15 cellular contexts compared by ENCODE assay signal in the genomic region with DNA sequence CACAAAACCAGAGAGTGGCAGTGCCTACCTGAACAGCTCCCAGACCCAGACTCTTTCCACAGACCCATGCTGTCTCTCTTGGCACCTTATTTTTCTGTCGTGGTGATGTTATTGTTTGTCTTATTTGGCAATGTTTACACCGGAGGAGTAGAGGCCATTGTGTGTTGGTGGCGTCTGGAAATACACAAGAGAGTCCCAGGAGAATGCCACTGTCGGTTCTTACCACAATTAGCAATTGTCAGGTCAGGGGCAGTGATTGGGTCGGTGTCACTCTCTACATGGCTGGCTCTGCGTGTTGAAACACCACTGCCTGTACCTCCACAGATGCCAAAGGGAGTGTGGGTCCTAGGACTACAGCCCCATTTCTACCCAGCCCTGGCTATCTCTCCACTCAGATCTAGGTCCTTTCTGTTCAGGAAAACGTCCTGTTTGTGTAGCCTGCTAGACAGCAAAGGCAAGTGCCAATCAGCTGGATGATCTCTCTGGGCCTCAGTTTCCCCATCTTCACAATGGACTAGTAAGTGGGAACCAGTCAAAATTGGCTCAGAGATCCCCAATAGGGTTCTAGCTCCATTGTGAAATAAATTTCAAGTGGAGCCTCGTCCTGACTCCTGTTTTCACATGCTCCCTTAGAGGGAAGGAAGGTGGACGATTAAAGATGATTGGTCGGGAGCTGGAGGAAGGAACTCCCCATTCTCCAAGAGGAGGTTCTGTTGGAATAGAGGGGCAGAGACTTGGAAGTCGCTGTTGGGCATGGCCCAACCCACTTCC. TPM values are rescaled to one million over a fixed set of nuclear protein-coding genes. Genes with fewer than 3 reads are reported as not detected.
DNase-seq lines count a peak whose midpoint lies in the region; ATAC-seq and TF ChIP-seq lines count a peak whose summit lies in the region.
"Had no signal": no experiment of that assay in that cellular context is flagged by ENCODE, and none has a peak within 500 bp of the region (broad histone marks: within the 10 kb centered on the region; RNA-seq: fewer than 3 reads in every experiment).

No MANE protein-coding gene starts in this region.

- H3K4me1 Mint-ChIP-seq in activated naive CD4-positive, alpha-beta T cell treated with anti-CD3 and anti-CD28 coated beads, Interleukin-2, amount 10 ng/mL, durations not matched to agents 7 days and 5 days = no peaks in the 10 kb centered on the region
- peaks cover 9% of the 10 kb centered on the region for H3K4me1 Mint-ChIP-seq in progenitor cell of endocrine pancreas (ENCODE audit: low read depth)
- H3K4me1 Mint-ChIP-seq: immature natural killer cell, natural killer cell had no signal

- no peak for TF ChIP-seq CTCF in progenitor cell of endocrine pancreas (IDR thresholded peaks at IDR 0.05; ENCODE audit: unreplicated experiment)
- no peak for TF ChIP-seq CTCF in uterus (IDR thresholded peaks at IDR 0.05)

- H3K27me3 ChIP-seq in esophagus (ENCODE audit: control insufficient read depth in 1 of 2, insufficient read depth in 2 of 2, low read length in 2 of 2) (no peaks in the 10 kb centered on the region), uterus (no peaks in the 10 kb centered on the region)

- no peaks in the 10 kb centered on the region for H3K9me3 Mint-ChIP-seq in activated naive CD4-positive, alpha-beta T cell treated with anti-CD3 and anti-CD28 coated beads, Interleukin-2, amount 10 ng/mL, durations not matched to agents 7 days and 5 days
- no peaks in the 10 kb centered on the region for H3K9me3 Mint-ChIP-seq in activated naive CD4-positive, alpha-beta T cell treated with anti-CD3 and anti-CD28 coated beads, Interleukin-2, amount 50 U/mL, for 72 hours
- H3K9me3 Mint-ChIP-seq in progenitor cell of endocrine pancreas (ENCODE audit: low read depth) = peaks cover 2% of the 10 kb centered on the region
- H3K9me3 Mint-ChIP-seq: activated CD4-positive, alpha-beta T cell treated with anti-CD3 and anti-CD28 coated beads, Interleukin-2, amount 10 ng/mL, durations not matched to agents 7 days and 5 days; activated T-helper 2 cell treated with anti-CD3 and anti-CD28 coated beads, Interferon-gamma antibody, Interleukin-2, Interleukin-4, amounts not matched to agents 10 μg/mL and 5 μg/mL and 100 μg/mL, durations not matched to agents 14 hours and 24 hours and 36 hours; immature natural killer cell; natural killer cell; stimulated activated effector memory CD8-positive, alpha-beta T cell treated with anti-CD3 and anti-CD28 coated beads, Interleukin-12 subunit alpha, Interleukin-12 subunit beta, amount 100 ng/mL, for 72 hours had no signal

- intact Hi-C loops in uterus (cut with DNase I; ENCODE audit: low total_unique reads) = no loop called here
- intact Hi-C loops in sciatic nerve (cut with DNase I) = no loop called here

- peaks cover 2 to 16% of the 10 kb centered on the region in 2 donors for H3K4me1 ChIP-seq in esophagus (ENCODE audit: control insufficient read depth in 2 of 2, insufficient read depth in 2 of 2, low read length in 1 of 2)
- peaks cover 12 to 16% of the 10 kb centered on the region in 2 donors for H3K4me1 ChIP-seq in uterus

- H3K4me3 ChIP-seq in esophagus (ENCODE audit: low read depth in 1 of 2, low read length in 2 of 2) (no peak overlapping the region), uterus (no peak overlapping the region)

- H3K4me3 Mint-ChIP-seq in activated naive CD4-positive, alpha-beta T cell treated with anti-CD3 and anti-CD28 coated beads, Interleukin-2, amount 10 ng/mL, durations not matched to agents 7 days and 5 days = no peak overlapping the region
- H3K4me3 Mint-ChIP-seq in progenitor cell of endocrine pancreas (ENCODE audit: low read depth) = no peak overlapping the region
- H3K4me3 Mint-ChIP-seq: activated CD4-positive, alpha-beta T cell treated with anti-CD3 and anti-CD28 coated beads, Interleukin-2, amount 10 ng/mL, durations not matched to agents 7 days and 5 days; immature natural killer cell; natural killer cell; stimulated activated effector memory CD8-positive, alpha-beta T cell treated with anti-CD3 and anti-CD28 coated beads, Interleukin-12 subunit alpha, Interleukin-12 subunit beta, amount 100 ng/mL, for 72 hours had no signal

- no peak for ATAC-seq in activated naive CD4-positive, alpha-beta T cell treated with anti-CD3 and anti-CD28 coated beads, Interleukin-2, amount 50 U/mL, for 72 hours
- ATAC-seq in GM19328 (IDR thresholded peaks at IDR 0.05; ENCODE audit: unreplicated experiment) = no peak
- ATAC-seq in sciatic nerve = no peak

- CTCF ChIA-PET in activated naive CD4-positive, alpha-beta T cell treated with anti-CD3 and anti-CD28 coated beads, Interleukin-2, amount 10 ng/mL, durations not matched to agents 7 days and 5 days (lab: Charles Lee) = no interaction called here

- H3K9me3 ChIP-seq in esophagus (ENCODE audit: control insufficient read depth in 2 of 2, insufficient read depth in 1 of 2, low read depth in 1 of 2, low read length in 1 of 2) (no peaks in the 10 kb centered on the region), uterus (no peaks in the 10 kb centered on the region)

- 77 to 78% methylated on average over 11 of the region's 11 CpGs for WGBS in esophagus, 2 donors

- no peaks in the 10 kb centered on the region for H3K36me3 Mint-ChIP-seq in activated naive CD4-positive, alpha-beta T cell treated with anti-CD3 and anti-CD28 coated beads, Interleukin-2, amount 10 ng/mL, durations not matched to agents 7 days and 5 days
- H3K36me3 Mint-ChIP-seq in activated naive CD4-positive, alpha-beta T cell treated with anti-CD3 and anti-CD28 coated beads, Interleukin-2, amount 50 U/mL, for 72 hours = no peaks in the 10 kb centered on the region
- no peaks in the 10 kb centered on the region for H3K36me3 Mint-ChIP-seq in progenitor cell of endocrine pancreas (ENCODE audit: insufficient read depth)
- H3K36me3 Mint-ChIP-seq: natural killer cell had no signal

- no peak for DNase-seq in activated naive CD4-positive, alpha-beta T cell treated with anti-CD3 and anti-CD28 coated beads, Interleukin-2, amount 10 ng/mL, durations not matched to agents 7 days and 5 days
- DNase-seq in activated naive CD4-positive, alpha-beta T cell treated with anti-CD3 and anti-CD28 coated beads, Interleukin-2, amount 50 U/mL, for 72 hours (ENCODE audit: low spot score in 2 of 2) = no peak
- DNase-seq in progenitor cell of endocrine pancreas (ENCODE audit: low spot score, unreplicated experiment) (no peak), uterus (no peak), NCI-H187 (lab: John Stamatoyannopoulos, UW) (no peak), sciatic nerve (ENCODE audit: low spot score) (no peak)
- DNase-seq: activated CD4-positive, alpha-beta T cell treated with anti-CD3 and anti-CD28 coated beads, Interleukin-2, amount 10 ng/mL, durations not matched to agents 7 days and 5 days; central memory CD4-positive, alpha-beta T cell; immature natural killer cell; natural killer cell; NCI-H1105 treated with DMSO at 0.1 percent for 48 hours had no signal

- H3K27ac ChIP-seq in esophagus (ENCODE audit: low read depth in 2 of 2, low read length in 1 of 2) (peak overlapping the region; percentile 89 to 96), uterus (peak overlapping the region; percentile 89 to 93)

- H3K36me3 ChIP-seq in esophagus (ENCODE audit: control insufficient read depth in 2 of 2, insufficient read depth in 2 of 2, low read length in 1 of 2) = no peaks in the 10 kb centered on the region
- no peaks in the 10 kb centered on the region for H3K36me3 ChIP-seq in uterus

- no peak for TF ChIP-seq POLR2A in uterus (IDR thresholded peaks at IDR 0.05)

- peaks cover 48% of the 10 kb centered on the region for H3K27me3 Mint-ChIP-seq in activated naive CD4-positive, alpha-beta T cell treated with anti-CD3 and anti-CD28 coated beads, Interleukin-2, amount 10 ng/mL, durations not matched to agents 7 days and 5 days
- H3K27me3 Mint-ChIP-seq in progenitor cell of endocrine pancreas = peaks cover 38% of the 10 kb centered on the region

- peak overlapping the region; percentile 5 for H3K27ac Mint-ChIP-seq in activated naive CD4-positive, alpha-beta T cell treated with anti-CD3 and anti-CD28 coated beads, Interleukin-2, amount 10 ng/mL, durations not matched to agents 7 days and 5 days
- H3K27ac Mint-ChIP-seq in activated naive CD4-positive, alpha-beta T cell treated with anti-CD3 and anti-CD28 coated beads, Interleukin-2, amount 50 U/mL, for 72 hours = no peak overlapping the region
- H3K27ac Mint-ChIP-seq in progenitor cell of endocrine pancreas = peak overlapping the region; percentile 31
- H3K27ac Mint-ChIP-seq: activated CD4-positive, alpha-beta T cell treated with anti-CD3 and anti-CD28 coated beads, Interleukin-2, amount 10 ng/mL, durations not matched to agents 7 days and 5 days; immature natural killer cell; natural killer cell; stimulated activated effector memory CD8-positive, alpha-beta T cell treated with anti-CD3 and anti-CD28 coated beads, Interleukin-12 subunit alpha, Interleukin-12 subunit beta, amount 100 ng/mL, for 72 hours had no signal

RNA-seq across cellular contexts. Expression of a gene that starts 17.0 kb away (rescaled TPM):
- total RNA-seq in activated naive CD4-positive, alpha-beta T cell treated with anti-CD3 and anti-CD28 coated beads, Interleukin-2, amount 50 U/mL, for 72 hours = 1 to 10 TPM; 1.8 to 6.5 TPM
- 10 to 100 TPM; 24.7 to 47.4 TPM for polyA plus RNA-seq in esophagus
- 5.1 and 5.9 TPM in 2 replicates for total RNA-seq in progenitor cell of endocrine pancreas
- total RNA-seq in uterus = 100 to 1,000 TPM in 3 of 4 donors, 10 to 100 TPM in 1; 35.0 to 465 (median 202) TPM
- total RNA-seq in sciatic nerve = 270 TPM

Comparison
In these comparisons a context has a peak if more than half of its experiments do, and no peak if none do; other contexts are left out.
1. H3K27ac Mint-ChIP-seq: peak in activated naive CD4-positive, alpha-beta T cell treated with anti-CD3 and anti-CD28 coated beads, Interleukin-2, amount 10 ng/mL, durations not matched to agents 7 days and 5 days (single experiment) and progenitor cell of endocrine pancreas (single experiment); none in activated naive CD4-positive, alpha-beta T cell treated with anti-CD3 and anti-CD28 coated beads, Interleukin-2, amount 50 U/mL, for 72 hours (0 of 2).